22 cellular contexts compared by ENCODE assay signal in the genomic region with DNA sequence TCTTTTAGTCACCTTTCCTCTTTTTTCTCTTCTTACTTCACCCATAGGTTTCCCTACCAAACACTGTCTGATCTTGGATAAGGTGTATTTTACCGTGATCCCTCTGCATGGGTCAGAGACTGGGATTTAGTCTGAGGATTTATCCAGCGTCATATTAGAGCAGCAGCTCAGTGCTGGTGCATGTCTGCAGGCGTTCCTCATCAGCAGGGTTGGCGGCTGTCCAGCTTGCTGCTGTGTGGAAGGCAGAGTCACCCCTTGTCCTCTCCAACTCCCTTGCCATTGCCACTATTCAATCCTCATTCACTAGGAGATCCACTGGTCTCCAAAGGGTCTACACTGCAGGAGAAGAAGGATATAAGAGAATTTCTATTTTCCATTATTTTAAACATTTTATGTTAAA. TPM values are rescaled to one million over a fixed set of nuclear protein-coding genes. Genes with fewer than 3 reads are reported as not detected.
DNase-seq lines count a peak whose midpoint lies in the region; ATAC-seq, FAIRE-seq and TF ChIP-seq lines count a peak whose summit lies in the region.
"Had no signal": no experiment of that assay in that cellular context is flagged by ENCODE, and none has a peak within 500 bp of the region (broad histone marks: within the 10 kb centered on the region; RNA-seq: fewer than 3 reads in every experiment).

No MANE protein-coding gene starts in this region.

- TF ChIP-seq POLR2A in breast epithelium (IDR thresholded peaks at IDR 0.05) (no peak), GM12892 (IDR thresholded peaks at IDR 0.05; ENCODE audit: low read depth, low read length) (no peak)

- ATAC-seq in GM19397 (IDR thresholded peaks at IDR 0.05; ENCODE audit: unreplicated experiment) (no peak), GM18870 (IDR thresholded peaks at IDR 0.05; ENCODE audit: unreplicated experiment) (no peak)
- ATAC-seq: stimulated activated naive B cell treated with anti-CD40 and anti-IgM and Interleukin-4, amounts not matched to agents 10 μg/mL and 1 μg/mL and 100 μg/mL, for 72 hours had no signal

- DNase-seq in MCF 10A (ENCODE audit: unreplicated experiment), result peak; percentile 70
- DNase-seq in breast epithelium (ENCODE audit: low spot score in 2 of 2), result no peak
- peak; percentile 79 for DNase-seq in NCI-H82 (lab: John Stamatoyannopoulos, UW)
- peak; percentile 36 for DNase-seq in fibroblast of the aortic adventitia (ENCODE audit: low read depth)
- no peak for DNase-seq in NCI-H1930 (lab: John Stamatoyannopoulos, UW)
- no peak for DNase-seq in GM12892 (ENCODE audit: insufficient read length)
- DNase-seq: activated CD4-positive, alpha-beta memory T cell treated with anti-CD3 and anti-CD28 coated beads for 36 hours; activated naive CD4-positive, alpha-beta T cell; aorta; CD4-positive, alpha-beta T cell; DND-41; HCEC 1CT; IMR-90; kidney glomerular epithelial cell; NCI-H2081 treated with DMSO at 0.1 percent for 48 hours; stimulated activated naive B cell treated with anti-CD40 and anti-IgM and Interleukin-4, amounts not matched to agents 10 μg/mL and 1 μg/mL and 100 μg/mL, for 72 hours; transverse colon had no signal

- CTCF ChIA-PET in MCF 10A (lab: Yijun Ruan, JAX), result interaction anchor here (0.6 to 2.7 kb wide), 4 partner anchors 9 to 471 kb away, joined by 3 to 13 read pairs (median 4); no protein-coding TSS in a partner anchor

- no peaks in the 10 kb centered on the region for H3K27me3 ChIP-seq in breast epithelium
- H3K27me3 ChIP-seq: transverse colon had no signal

- FAIRE-seq in GM12892 (lab: Jason Lieb, UNC), result no peak
- FAIRE-seq: GM19239, RCC 7860 had no signal

- H3K9me3 ChIP-seq in breast epithelium, result no peaks in the 10 kb centered on the region
- H3K9me3 ChIP-seq: transverse colon had no signal

- no peaks in the 10 kb centered on the region for H3K9me3 Mint-ChIP-seq in MCF 10A (ENCODE audit: unreplicated experiment)
- H3K9me3 Mint-ChIP-seq: activated CD4-positive, alpha-beta memory T cell treated with anti-CD3 and anti-CD28 coated beads for 36 hours; CD4-positive, alpha-beta T cell; mesothelial cell of epicardium had no signal

- no peak overlapping the region for H3K27ac Mint-ChIP-seq in MCF 10A (ENCODE audit: low read depth, unreplicated experiment)
- H3K27ac Mint-ChIP-seq: activated CD4-positive, alpha-beta memory T cell treated with anti-CD3 and anti-CD28 coated beads for 36 hours; CD4-positive, alpha-beta T cell; mesothelial cell of epicardium; stimulated activated naive B cell treated with anti-CD40 and anti-IgM and Interleukin-4, amounts not matched to agents 10 μg/mL and 1 μg/mL and 100 μg/mL, for 72 hours had no signal

- no peaks in the 10 kb centered on the region for H3K36me3 Mint-ChIP-seq in MCF 10A (ENCODE audit: insufficient read depth, unreplicated experiment)
- H3K36me3 Mint-ChIP-seq: activated CD4-positive, alpha-beta memory T cell treated with anti-CD3 and anti-CD28 coated beads for 36 hours; mesothelial cell of epicardium; stimulated activated naive B cell treated with anti-CD40 and anti-IgM and Interleukin-4, amounts not matched to agents 10 μg/mL and 1 μg/mL and 100 μg/mL, for 72 hours had no signal

- no TSS peak for BruUV-seq in MCF 10A (replicated peaks; lab: Mats Ljungman, UMichigan)

- H3K27ac ChIP-seq in breast epithelium, result no peak overlapping the region
- H3K27ac ChIP-seq: transverse colon had no signal

- H3K4me3 Mint-ChIP-seq in MCF 10A (ENCODE audit: unreplicated experiment), result no peak overlapping the region
- H3K4me3 Mint-ChIP-seq: activated CD4-positive, alpha-beta memory T cell treated with anti-CD3 and anti-CD28 coated beads for 36 hours; CD4-positive, alpha-beta T cell; mesothelial cell of epicardium; stimulated activated naive B cell treated with anti-CD40 and anti-IgM and Interleukin-4, amounts not matched to agents 10 μg/mL and 1 μg/mL and 100 μg/mL, for 72 hours had no signal

- intact Hi-C loops in MCF 10A (cut with micrococcal nuclease) (no loop called here), breast epithelium (cut with DNase I; ENCODE audit: low total_unique reads) (no loop called here)

- no peaks in the 10 kb centered on the region for H3K4me1 ChIP-seq in breast epithelium

- no peaks in the 10 kb centered on the region for H3K27me3 Mint-ChIP-seq in MCF 10A (ENCODE audit: insufficient read depth, unreplicated experiment)

- H3K4me3 ChIP-seq in breast epithelium (no peak overlapping the region), fibroblast of the aortic adventitia (ENCODE audit: low read depth, low read length) (no peak overlapping the region)
- H3K4me3 ChIP-seq: transverse colon had no signal

- POLR2A ChIA-PET in MCF 10A (lab: Yijun Ruan, JAX), result interaction anchor here (0.7 kb wide), 1 partner anchor 166 kb away, joined by 3 read pairs; no protein-coding TSS in a partner anchor

- H3K36me3 ChIP-seq in breast epithelium, result no peaks in the 10 kb centered on the region
- H3K36me3 ChIP-seq: transverse colon had no signal

- TF ChIP-seq CTCF in MCF 10A (IDR thresholded peaks at IDR 0.05; ENCODE audit: unreplicated experiment) (no peak), breast epithelium (IDR thresholded peaks at IDR 0.05) (no peak), fibroblast of the aortic adventitia (IDR thresholded peaks at IDR 0.05; ENCODE audit: insufficient read depth, low read length) (no peak)

- no peaks in the 10 kb centered on the region for H3K4me1 Mint-ChIP-seq in MCF 10A (ENCODE audit: insufficient read depth, unreplicated experiment)
- H3K4me1 Mint-ChIP-seq: mesothelial cell of epicardium had no signal

RNA-seq across cellular contexts. Expression of gene FAM78B, which starts 7.3 kb away (rescaled TPM):
- total RNA-seq in MCF 10A (2022) (1.1 and 1.5 TPM in 2 replicates), breast epithelium (1 to 10 TPM in 2 of 3 donors, under 1 TPM in 1; 0.98 to 3.2 (median 1.2) TPM), fibroblast of the aortic adventitia (ENCODE audit: low replicate concordance) (0.25 and 0.27 TPM in 2 replicates)
- 1.0 TPM for polyA plus RNA-seq in GM12892 (2012; ENCODE audit: missing spikeins)

Comparison
In these comparisons a context has a peak if more than half of its experiments do, and no peak if none do; other contexts are left out.
1. DNase-seq: peak in MCF 10A (single experiment), NCI-H82 (single experiment) and fibroblast of the aortic adventitia (single experiment); none in breast epithelium (0 of 2), NCI-H1930 (0 of 2) and GM12892 (single experiment).